1 cellular context compared by ENCODE assay signal in genomic region chr4:158036998-158037397, GRCh38.
TF ChIP-seq lines count a peak whose summit lies in the region.

No MANE protein-coding gene starts in this region.

TF ChIP-seq in GM23338, 12 proteins besides CTCF, POLR2A, EP300 and RAD21 (continued from another document):
- TF ChIP-seq REST (IDR thresholded peaks at IDR 0.05; ENCODE audit: unreplicated experiment): no peak
- TF ChIP-seq NANOG (IDR thresholded peaks at IDR 0.05; ENCODE audit: borderline replicate concordance): no peak
- TF ChIP-seq ZNF114 (CRISPR knock-in tag; IDR thresholded peaks at IDR 0.05): no peak
- no peak for TF ChIP-seq POLR2AphosphoS5 (IDR thresholded peaks at IDR 0.05; ENCODE audit: low read depth)
- TF ChIP-seq, protein P1, sequence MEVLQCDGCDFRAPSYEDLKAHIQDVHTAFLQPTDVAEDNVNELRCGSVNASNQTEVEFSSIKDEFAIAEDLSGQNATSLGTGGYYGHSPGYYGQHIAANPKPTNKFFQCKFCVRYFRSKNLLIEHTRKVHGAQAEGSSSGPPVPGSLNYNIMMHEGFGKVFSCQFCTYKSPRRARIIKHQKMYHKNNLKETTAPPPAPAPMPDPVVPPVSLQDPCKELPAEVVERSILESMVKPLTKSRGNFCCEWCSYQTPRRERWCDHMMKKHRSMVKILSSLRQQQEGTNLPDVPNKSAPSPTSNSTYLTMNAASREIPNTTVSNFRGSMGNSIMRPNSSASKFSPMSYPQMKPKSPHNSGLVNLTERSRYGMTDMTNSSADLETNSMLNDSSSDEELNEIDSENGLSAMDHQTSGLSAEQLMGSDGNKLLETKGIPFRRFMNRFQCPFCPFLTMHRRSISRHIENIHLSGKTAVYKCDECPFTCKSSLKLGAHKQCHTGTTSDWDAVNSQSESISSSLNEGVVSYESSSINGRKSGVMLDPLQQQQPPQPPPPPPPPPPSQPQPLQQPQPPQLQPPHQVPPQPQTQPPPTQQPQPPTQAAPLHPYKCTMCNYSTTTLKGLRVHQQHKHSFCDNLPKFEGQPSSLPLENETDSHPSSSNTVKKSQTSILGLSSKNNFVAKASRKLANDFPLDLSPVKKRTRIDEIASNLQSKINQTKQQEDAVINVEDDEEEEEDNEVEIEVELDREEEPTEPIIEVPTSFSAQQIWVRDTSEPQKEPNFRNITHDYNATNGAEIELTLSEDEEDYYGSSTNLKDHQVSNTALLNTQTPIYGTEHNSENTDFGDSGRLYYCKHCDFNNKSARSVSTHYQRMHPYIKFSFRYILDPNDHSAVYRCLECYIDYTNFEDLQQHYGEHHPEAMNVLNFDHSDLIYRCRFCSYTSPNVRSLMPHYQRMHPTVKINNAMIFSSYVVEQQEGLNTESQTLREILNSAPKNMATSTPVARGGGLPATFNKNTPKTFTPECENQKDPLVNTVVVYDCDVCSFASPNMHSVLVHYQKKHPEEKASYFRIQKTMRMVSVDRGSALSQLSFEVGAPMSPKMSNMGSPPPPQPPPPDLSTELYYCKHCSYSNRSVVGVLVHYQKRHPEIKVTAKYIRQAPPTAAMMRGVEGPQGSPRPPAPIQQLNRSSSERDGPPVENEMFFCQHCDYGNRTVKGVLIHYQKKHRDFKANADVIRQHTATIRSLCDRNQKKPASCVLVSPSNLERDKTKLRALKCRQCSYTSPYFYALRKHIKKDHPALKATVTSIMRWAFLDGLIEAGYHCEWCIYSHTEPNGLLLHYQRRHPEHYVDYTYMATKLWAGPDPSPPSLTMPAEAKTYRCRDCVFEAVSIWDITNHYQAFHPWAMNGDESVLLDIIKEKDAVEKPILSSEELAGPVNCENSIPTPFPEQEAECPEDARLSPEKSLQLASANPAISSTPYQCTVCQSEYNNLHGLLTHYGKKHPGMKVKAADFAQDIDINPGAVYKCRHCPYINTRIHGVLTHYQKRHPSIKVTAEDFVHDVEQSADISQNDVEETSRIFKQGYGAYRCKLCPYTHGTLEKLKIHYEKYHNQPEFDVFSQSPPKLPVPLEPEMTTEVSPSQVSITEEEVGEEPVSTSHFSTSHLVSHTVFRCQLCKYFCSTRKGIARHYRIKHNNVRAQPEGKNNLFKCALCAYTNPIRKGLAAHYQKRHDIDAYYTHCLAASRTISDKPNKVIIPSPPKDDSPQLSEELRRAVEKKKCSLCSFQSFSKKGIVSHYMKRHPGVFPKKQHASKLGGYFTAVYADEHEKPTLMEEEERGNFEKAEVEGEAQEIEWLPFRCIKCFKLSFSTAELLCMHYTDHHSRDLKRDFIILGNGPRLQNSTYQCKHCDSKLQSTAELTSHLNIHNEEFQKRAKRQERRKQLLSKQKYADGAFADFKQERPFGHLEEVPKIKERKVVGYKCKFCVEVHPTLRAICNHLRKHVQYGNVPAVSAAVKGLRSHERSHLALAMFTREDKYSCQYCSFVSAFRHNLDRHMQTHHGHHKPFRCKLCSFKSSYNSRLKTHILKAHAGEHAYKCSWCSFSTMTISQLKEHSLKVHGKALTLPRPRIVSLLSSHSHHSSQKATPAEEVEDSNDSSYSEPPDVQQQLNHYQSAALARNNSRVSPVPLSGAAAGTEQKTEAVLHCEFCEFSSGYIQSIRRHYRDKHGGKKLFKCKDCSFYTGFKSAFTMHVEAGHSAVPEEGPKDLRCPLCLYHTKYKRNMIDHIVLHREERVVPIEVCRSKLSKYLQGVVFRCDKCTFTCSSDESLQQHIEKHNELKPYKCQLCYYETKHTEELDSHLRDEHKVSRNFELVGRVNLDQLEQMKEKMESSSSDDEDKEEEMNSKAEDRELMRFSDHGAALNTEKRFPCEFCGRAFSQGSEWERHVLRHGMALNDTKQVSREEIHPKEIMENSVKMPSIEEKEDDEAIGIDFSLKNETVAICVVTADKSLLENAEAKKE (CRISPR knock-in tag; IDR thresholded peaks at IDR 0.05): no peak
- TF ChIP-seq ZNF331 (CRISPR knock-in tag; IDR thresholded peaks at IDR 0.05; ENCODE audit: low read depth): no peak
- TF ChIP-seq ETS1 (IDR thresholded peaks at IDR 0.05): no peak
- no peak for TF ChIP-seq JUNB (IDR thresholded peaks at IDR 0.05; ENCODE audit: unreplicated experiment)
- TF ChIP-seq EZH2phosphoT487 (IDR thresholded peaks at IDR 0.05; ENCODE audit: unreplicated experiment): no peak
- no peak for TF ChIP-seq EZH2 (IDR thresholded peaks at IDR 0.05; ENCODE audit: low read depth, unreplicated experiment)
